In the genomic region with DNA sequence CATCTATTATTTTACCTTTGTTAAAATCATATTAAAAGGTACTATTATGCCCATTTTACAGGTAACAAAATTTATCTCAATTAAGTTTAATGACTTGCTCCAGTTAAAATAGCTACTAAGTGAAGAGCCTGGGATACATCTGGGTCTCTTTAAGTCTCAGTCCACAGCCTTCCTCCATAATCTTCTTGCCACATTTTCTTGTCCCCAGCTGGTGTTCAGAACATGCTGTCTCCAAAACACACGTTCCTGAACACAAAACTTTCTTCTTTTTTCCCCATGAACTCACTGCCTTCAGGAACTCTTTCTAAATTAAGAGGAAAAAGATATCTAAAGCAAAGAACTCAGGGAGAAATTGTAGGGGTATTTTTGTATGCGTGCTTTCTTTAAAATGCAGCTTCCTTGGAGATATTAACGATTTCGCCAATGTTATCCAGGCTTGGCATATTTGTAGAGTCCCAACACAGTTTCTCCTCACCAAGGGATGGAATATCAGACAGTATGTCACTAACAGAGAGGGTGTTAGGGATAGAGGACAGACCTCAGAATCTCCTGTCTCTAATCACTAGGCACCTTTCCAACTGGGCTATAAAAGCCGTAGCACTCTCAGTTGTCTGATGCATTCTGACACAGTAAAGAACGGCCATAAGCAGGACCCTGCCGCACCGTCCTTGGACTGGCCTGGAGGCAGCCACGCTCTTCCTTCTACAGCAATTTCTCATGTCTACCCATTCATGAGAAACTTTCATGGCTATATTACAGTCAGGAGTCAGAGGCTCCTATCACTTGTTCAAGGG, we compare ENCODE assay signal across 12 cellular contexts.
"Had no signal": no experiment of that assay in that cellular context is flagged by ENCODE, and none has a peak within 500 bp of the region (broad histone marks: within the 10 kb centered on the region; RNA-seq: fewer than 3 reads in every experiment).

No MANE protein-coding gene starts in this region.

- H3K27ac ChIP-seq: gastrocnemius medialis had no signal

- H3K4me1 Mint-ChIP-seq: activated naive CD4-positive, alpha-beta T cell treated with anti-CD3 and anti-CD28 coated beads, Interleukin-2, amount 50 U/mL, for 24 hours had no signal

- ATAC-seq: activated T-cell treated with anti-CD3 and anti-CD28 coated beads, Interleukin-2, amount 50 U/mL, for 72 hours; gastrocnemius medialis; stimulated activated naive CD8-positive, alpha-beta T cell treated with anti-CD3 and anti-CD28 coated beads, Interleukin-15, Interleukin-2, amounts not matched to agents 100 U/mL and 50 U/mL, for 24 hours had no signal

- H3K36me3 ChIP-seq: gastrocnemius medialis had no signal

- H3K27ac Mint-ChIP-seq: activated naive CD4-positive, alpha-beta T cell treated with anti-CD3 and anti-CD28 coated beads, Interleukin-2, amount 50 U/mL, for 24 hours; activated T-cell treated with anti-CD3 and anti-CD28 coated beads, Interleukin-2, amount 50 U/mL, for 72 hours; progenitor cell of endocrine pancreas; T-helper 2 cell treated with Interferon-gamma antibody and Interleukin-4, amounts not matched to agents 5 μg/mL and 100 μg/mL, for 36 hours; type B pancreatic cell had no signal

- H3K36me3 Mint-ChIP-seq: activated naive CD4-positive, alpha-beta T cell treated with anti-CD3 and anti-CD28 coated beads, Interleukin-2, amount 50 U/mL, for 24 hours; type B pancreatic cell had no signal

- H3K4me3 Mint-ChIP-seq: activated naive CD4-positive, alpha-beta T cell treated with anti-CD3 and anti-CD28 coated beads, Interleukin-2, amount 50 U/mL, for 24 hours; activated T-cell treated with anti-CD3 and anti-CD28 coated beads, Interleukin-2, amount 50 U/mL, for 72 hours; T-helper 2 cell treated with Interferon-gamma antibody and Interleukin-4, amounts not matched to agents 5 μg/mL and 100 μg/mL, for 36 hours; type B pancreatic cell had no signal

- H3K27me3 Mint-ChIP-seq: progenitor cell of endocrine pancreas, type B pancreatic cell had no signal

- H3K27me3 ChIP-seq: gastrocnemius medialis had no signal

- DNase-seq: activated CD4-positive, alpha-beta T cell treated with anti-CD3 and anti-CD28 coated beads, Interleukin-2, amount 50 U/mL, for 4 hours; activated effector memory CD4-positive, alpha-beta T cell treated with anti-CD3 and anti-CD28 coated beads, Interleukin-2, amount 50 U/mL, for 16 hours; activated T-cell treated with anti-CD3 and anti-CD28 coated beads, Interleukin-2, amount 50 U/mL, for 72 hours; effector CD4-positive, alpha-beta T cell; gastrocnemius medialis; head of caudate nucleus; stimulated activated naive CD8-positive, alpha-beta T cell treated with anti-CD3 and anti-CD28 coated beads, Interleukin-15, Interleukin-2, amounts not matched to agents 100 U/mL and 50 U/mL, for 24 hours; substantia nigra had no signal

- H3K9me3 Mint-ChIP-seq: T-helper 2 cell treated with Interferon-gamma antibody and Interleukin-4, amounts not matched to agents 5 μg/mL and 100 μg/mL, for 36 hours had no signal

- H3K4me3 ChIP-seq: gastrocnemius medialis had no signal

- H3K9me3 ChIP-seq: gastrocnemius medialis had no signal
